In the genomic region with DNA sequence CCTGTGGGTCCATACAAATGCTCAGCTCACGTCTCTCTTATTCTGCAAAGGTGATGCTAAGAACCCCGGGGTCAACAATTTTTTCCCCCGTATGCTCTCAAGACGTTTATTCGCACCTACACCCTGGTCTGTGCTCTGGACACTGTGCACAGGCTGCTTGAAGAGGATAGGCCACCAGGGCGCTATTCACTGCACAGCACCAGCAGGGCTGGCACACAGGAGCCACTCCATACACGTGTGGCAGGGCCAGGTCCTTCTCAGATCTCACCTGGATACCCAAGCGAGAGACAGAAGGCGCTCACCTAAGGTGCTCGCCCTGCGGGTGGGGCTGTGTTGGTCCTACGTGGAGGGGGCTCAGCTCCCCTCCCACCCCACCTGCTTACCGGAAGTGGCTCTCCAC, we compare ENCODE assay signal across 16 cellular contexts. TPM values are rescaled to one million over a fixed set of nuclear protein-coding genes. Genes with fewer than 3 reads are reported as not detected.
DNase-seq lines count a peak whose midpoint lies in the region; ATAC-seq, FAIRE-seq and TF ChIP-seq lines count a peak whose summit lies in the region.
"Had no signal": no experiment of that assay in that cellular context is flagged by ENCODE, and none has a peak within 500 bp of the region (broad histone marks: within the 10 kb centered on the region; RNA-seq: fewer than 3 reads in every experiment).

No MANE protein-coding gene starts in this region.

- H3K4me2 ChIP-seq in K562 (ENCODE audit: insufficient read depth, low read length) = no peak overlapping the region
- H3K4me2 ChIP-seq: neural progenitor cell had no signal

- WGBS in K562 (ENCODE audit: insufficient coverage, low coverage, missing lambda C conversion rate) = 86% methylated on average over 12 of the region's 13 CpGs

- H3K27ac ChIP-seq in HL-60 (replicated peaks) = peak overlapping the region; percentile 18; the same call in 1 of the 2 replicates
- H3K27ac ChIP-seq in K562 (ENCODE audit: extremely low read depth, low read depth, low read length) = no peak overlapping the region
- H3K27ac ChIP-seq: neural progenitor cell had no signal

- TF ChIP-seq CTCF in HL-60 (IDR thresholded peaks at IDR 0.05; ENCODE audit: insufficient read depth, low read length) = no peak
- TF ChIP-seq CTCF in K562 (IDR thresholded peaks at IDR 0.05 in 2 of 3, conservative IDR thresholded peaks at IDR 0.05 in 1 of 3; ENCODE audit: insufficient read depth in 2 of 3, low read depth in 1 of 3, low read length in 3 of 3) = no peak

- no peaks in the 10 kb centered on the region for H4K20me1 ChIP-seq in K562 (replicated peaks; ENCODE audit: control insufficient read depth, insufficient read depth, low read length)

- peak overlapping the region in 1 of 2 experiments; percentile 1; a peak in 2 of 4 replicates for H3K9ac ChIP-seq in K562 (ENCODE audit: insufficient read depth in 1 of 2, low read depth in 2 of 2, low read length in 2 of 2)
- H3K9ac ChIP-seq: neural progenitor cell had no signal

- H3K79me2 ChIP-seq in K562 (ENCODE audit: control insufficient read depth, insufficient read depth, low read length) = no peaks in the 10 kb centered on the region

- H3K4me3 Mint-ChIP-seq in activated CD4-positive, alpha-beta T cell treated with anti-CD3 and anti-CD28 coated beads for 36 hours = peak overlapping the region; percentile 28
- H3K4me3 Mint-ChIP-seq: neural progenitor cell had no signal

- no peaks in the 10 kb centered on the region for H3K9me1 ChIP-seq in K562 (ENCODE audit: control insufficient read depth, insufficient read depth, low read length)

- H2AFZ ChIP-seq in K562 (ENCODE audit: low read depth, low read length) = no peak overlapping the region
- H2AFZ ChIP-seq: neural progenitor cell had no signal

- H3K36me3 Mint-ChIP-seq in activated CD4-positive, alpha-beta T cell treated with anti-CD3 and anti-CD28 coated beads for 36 hours (ENCODE audit: low read depth) = peaks cover 44% of the 10 kb centered on the region
- H3K36me3 Mint-ChIP-seq: neural progenitor cell had no signal

- peak; percentile 35 for ATAC-seq in activated CD4-positive, alpha-beta T cell treated with anti-CD3 and anti-CD28 coated beads for 36 hours
- ATAC-seq in K562 (peak; percentile 32), HG03025 (IDR thresholded peaks at IDR 0.05; ENCODE audit: low FRiP score, unreplicated experiment) (no peak)
- peak; percentile 10 for ATAC-seq in stimulated activated naive CD8-positive, alpha-beta T cell treated with anti-CD3 and anti-CD28 coated beads, Interleukin-15, Interleukin-2, amounts not matched to agents 100 U/mL and 50 U/mL, for 24 hours
- ATAC-seq: esophagus mucosa, sciatic nerve had no signal

- no peaks in the 10 kb centered on the region for H3K9me3 ChIP-seq in K562 (replicated peaks; ENCODE audit: control insufficient read depth, insufficient read depth, low read depth, low read length)

- H3K27ac Mint-ChIP-seq in activated CD4-positive, alpha-beta T cell treated with anti-CD3 and anti-CD28 coated beads for 36 hours = peak overlapping the region; percentile 82
- H3K27ac Mint-ChIP-seq: neural progenitor cell had no signal

- H3K27me3 Mint-ChIP-seq in activated CD4-positive, alpha-beta T cell treated with anti-CD3 and anti-CD28 coated beads for 36 hours = no peaks in the 10 kb centered on the region

- CTCF ChIA-PET in activated CD4-positive, alpha-beta T cell treated with anti-CD3 and anti-CD28 coated beads for 36 hours (lab: Charles Lee) = interaction anchor here (1.0 to 1.5 kb wide), 2 partner anchors 16 to 17 kb away, joined by 5 to 7 read pairs; a partner anchor contains a TSS
- CTCF ChIA-PET in K562 (lab: Yijun Ruan, JAX; ENCODE audit: low intra/inter-chr PET ratio) = no interaction called here

- no peak for DNase-seq in activated CD4-positive, alpha-beta T cell treated with anti-CD3 and anti-CD28 coated beads for 36 hours
- no peak for DNase-seq in activated CD4-positive, alpha-beta T cell treated with anti-CD3 and anti-CD28 coated beads, Interleukin-2, amount 50 U/mL, for 48 hours
- DNase-seq in HL-60 (ENCODE audit: low read depth in 1 of 2, low spot score in 1 of 2) (no peak), K562 (ENCODE audit: extremely low read depth in 1 of 4, low spot score in 3 of 4) (no peak), NCI-H1694 (lab: John Stamatoyannopoulos, UW) (no peak)
- no peak for DNase-seq in stimulated activated naive CD8-positive, alpha-beta T cell treated with anti-CD3 and anti-CD28 coated beads, Interleukin-15, Interleukin-2, amounts not matched to agents 100 U/mL and 50 U/mL, for 24 hours
- no peak for DNase-seq in activated effector memory CD4-positive, alpha-beta T cell treated with anti-CD3 and anti-CD28 coated beads, Interleukin-2, amount 50 U/mL, for 16 hours
- DNase-seq: DMS 273 treated with DMSO at 0.1 percent for 48 hours, NCI-H1092, NCI-H226 had no signal

- H3K36me3 ChIP-seq in K562 (ENCODE audit: control insufficient read depth, insufficient read depth, low read length) = peaks cover 88% of the 10 kb centered on the region
- H3K36me3 ChIP-seq: neural progenitor cell had no signal

- BruUV-seq in K562 (replicated peaks; lab: Mats Ljungman, UMichigan) = no TSS peak

- TF ChIP-seq RAD21 in K562 (CRISPR knock-in tag; conservative IDR thresholded peaks at IDR 0.05 in 1 of 2, IDR thresholded peaks at IDR 0.05 in 1 of 2) = no peak

- no peak overlapping the region for H3K4me3 ChIP-seq in HL-60 (replicated peaks; ENCODE audit: insufficient read depth, low read length)
- no peak overlapping the region for H3K4me3 ChIP-seq in K562
- H3K4me3 ChIP-seq: neural progenitor cell had no signal

- no peaks in the 10 kb centered on the region for H3K9me3 Mint-ChIP-seq in activated CD4-positive, alpha-beta T cell treated with anti-CD3 and anti-CD28 coated beads for 36 hours (ENCODE audit: low read depth)
- H3K9me3 Mint-ChIP-seq: neural progenitor cell had no signal

- POLR2A ChIA-PET in activated CD4-positive, alpha-beta T cell treated with anti-CD3 and anti-CD28 coated beads for 36 hours (lab: Charles Lee) = interaction anchor here (1.0 kb wide), 1 partner anchor 88 kb away, joined by 5 read pairs; a partner anchor contains a TSS
- POLR2A ChIA-PET in K562 (lab: Yijun Ruan, JAX) = interaction anchor here (0.7 to 2.5 kb wide), 4 partner anchors 12 to 16 kb away, joined by 3 to 11 read pairs (median 8); a partner anchor contains a TSS

- no peak for TF ChIP-seq POLR2A in K562 (conservative IDR thresholded peaks at IDR 0.05)

- in situ Hi-C loops in K562 (cut with MboI) = no loop called here

- no peak for FAIRE-seq in K562 (lab: Jason Lieb, UNC)
- FAIRE-seq: A204.1, colon had no signal

- intact Hi-C loops in activated CD4-positive, alpha-beta T cell treated with anti-CD3 and anti-CD28 coated beads for 36 hours (cut with DNase I, micrococcal nuclease) = no loop called here
- intact Hi-C loops in K562 (cut with micrococcal nuclease) = no loop called here

- H3K27me3 ChIP-seq in HL-60 (ENCODE audit: insufficient read depth, poor library complexity, severe bottlenecking) = no peaks in the 10 kb centered on the region
- H3K27me3 ChIP-seq in K562 (ENCODE audit: control insufficient read depth in 2 of 2, insufficient read depth in 2 of 2, low read length in 2 of 2) = no peaks in the 10 kb centered on the region
- H3K27me3 ChIP-seq: neural progenitor cell had no signal

- no peak for TF ChIP-seq EP300 in K562 (IDR thresholded peaks at IDR 0.05; ENCODE audit: low read length)

- H3K4me1 Mint-ChIP-seq in activated CD4-positive, alpha-beta T cell treated with anti-CD3 and anti-CD28 coated beads for 36 hours = peaks cover 43% of the 10 kb centered on the region
- H3K4me1 Mint-ChIP-seq: neural progenitor cell had no signal

- no peaks in the 10 kb centered on the region for H3K4me1 ChIP-seq in K562 (replicated peaks in 1 of 2; ENCODE audit: control insufficient read depth in 2 of 2, insufficient read depth in 2 of 2, low read length in 2 of 2)
- H3K4me1 ChIP-seq: neural progenitor cell had no signal

RNA-seq across cellular contexts. Expression of a gene that starts 16.7 kb away (rescaled TPM):
- total RNA-seq in activated CD4-positive, alpha-beta T cell treated with anti-CD3 and anti-CD28 coated beads for 36 hours = 10 to 100 TPM; 47.3 to 48.0 TPM
- 420 and 854 TPM in 2 replicates for total RNA-seq in K562 (2011; cell fraction: chromatin; rRNA removed; ENCODE audit: low replicate concordance)
- total RNA-seq in K562 (2011; cell fraction: nucleolus; rRNA removed) = 362 and 382 TPM in 2 replicates
- total RNA-seq in K562 (2011; cell fraction: nucleoplasm; rRNA removed) = 379 and 427 TPM in 2 replicates
- total RNA-seq in K562 (2014; rRNA removed) (17.5 and 21.2 TPM in 2 replicates), K562 (2014; rRNA removed; fragmentation: Illumina TruSeq; extraction: Trizol) (17.2 and 17.6 TPM in 2 replicates), K562 (2015; rRNA removed; fragmentation: Illumina TruSeq; extraction: Trizol) (16.2 and 17.5 TPM in 2 replicates), K562 (2021) (48.5 and 54.6 TPM in 2 replicates)
- polyA plus RNA-seq in K562 (2011; rRNA removed) (39.2 and 70.5 TPM in 2 replicates), K562 (2014; fragmentation: Illumina TruSeq; extraction: Trizol) (37.7 and 39.0 TPM in 2 replicates), K562 (2014; fragmentation: Nextera tagmentation; extraction: Ambion mirVana) (1 to 10 TPM; 2.0 to 2.8 TPM), K562 (2014; rRNA removed) (30.5 and 32.4 TPM in 2 replicates)
- polyA plus RNA-seq in K562 (2011; cell fraction: cytosol; rRNA removed) = 23.7 and 25.8 TPM in 2 replicates
- polyA plus RNA-seq in K562 (2011; cell fraction: nucleus; rRNA removed) = 496 and 545 TPM in 2 replicates
- 27.0 and 59.7 TPM in 2 replicates for polyA plus RNA-seq in K562 (2012)
- polyA minus RNA-seq in K562 (2011; rRNA and poly(A)+ RNA removed) = 57.7 and 57.8 TPM in 2 replicates
- 16.8 and 28.1 TPM in 2 replicates for polyA minus RNA-seq in K562 (2011; cell fraction: cytosol; rRNA and poly(A)+ RNA removed)
- polyA minus RNA-seq in K562 (2011; cell fraction: nucleus; rRNA and poly(A)+ RNA removed) = 118 and 144 TPM in 2 replicates

RNA-seq across cellular contexts. Expression of a gene that starts 23.4 kb away (rescaled TPM):
- total RNA-seq in activated CD4-positive, alpha-beta T cell treated with anti-CD3 and anti-CD28 coated beads for 36 hours = not detected
- total RNA-seq in K562 (2011; cell fraction: chromatin; rRNA removed; ENCODE audit: low replicate concordance) = 0.88 and 1.0 TPM in 2 replicates
- 1.2 TPM in 1 of 2 replicates, not detected in the other for total RNA-seq in K562 (2011; cell fraction: nucleolus; rRNA removed)
- total RNA-seq in K562 (2011; cell fraction: nucleoplasm; rRNA removed) = 1.1 TPM in 1 of 2 replicates, not detected in the other
- total RNA-seq in K562 (2014; rRNA removed) (0.16 TPM in 1 of 2 replicates, not detected in the other), K562 (2014; rRNA removed; fragmentation: Illumina TruSeq; extraction: Trizol) (0.07 TPM in 1 of 2 replicates, not detected in the other), K562 (2015; rRNA removed; fragmentation: Illumina TruSeq; extraction: Trizol) (not detected in 2 replicates), K562 (2021) (0.20 and 0.24 TPM in 2 replicates)
- polyA plus RNA-seq in K562 (2011; rRNA removed) (0.09 and 0.21 TPM in 2 replicates), K562 (2014; fragmentation: Illumina TruSeq; extraction: Trizol) (0.15 TPM in 1 of 2 replicates, not detected in the other), K562 (2014; fragmentation: Nextera tagmentation; extraction: Ambion mirVana) (not detected), K562 (2014; rRNA removed) (0.13 TPM in 1 of 2 replicates, not detected in the other)
- 0.09 and 0.30 TPM in 2 replicates for polyA plus RNA-seq in K562 (2011; cell fraction: cytosol; rRNA removed)
- 0.41 and 0.67 TPM in 2 replicates for polyA plus RNA-seq in K562 (2011; cell fraction: nucleus; rRNA removed)
- polyA plus RNA-seq in K562 (2012) = 0.04 and 0.07 TPM in 2 replicates
- polyA minus RNA-seq in K562 (2011; rRNA and poly(A)+ RNA removed) = not detected in 2 replicates
- polyA minus RNA-seq in K562 (2011; cell fraction: cytosol; rRNA and poly(A)+ RNA removed) = not detected in 2 replicates
- 0.22 and 0.27 TPM in 2 replicates for polyA minus RNA-seq in K562 (2011; cell fraction: nucleus; rRNA and poly(A)+ RNA removed)
- total RNA-seq: esophagus mucosa had no signal

RNA-seq across cellular contexts. Expression of a gene that starts 55.6 kb away (rescaled TPM):
- total RNA-seq in activated CD4-positive, alpha-beta T cell treated with anti-CD3 and anti-CD28 coated beads for 36 hours = 1 to 10 TPM; 2.5 to 2.6 TPM
- 16.4 and 37.6 TPM in 2 replicates for total RNA-seq in K562 (2011; cell fraction: chromatin; rRNA removed; ENCODE audit: low replicate concordance)
- 26.8 and 35.4 TPM in 2 replicates for total RNA-seq in K562 (2011; cell fraction: nucleolus; rRNA removed)
- 21.5 and 25.0 TPM in 2 replicates for total RNA-seq in K562 (2011; cell fraction: nucleoplasm; rRNA removed)
- total RNA-seq in K562 (2014; rRNA removed) = 8.0 and 11.6 TPM in 2 replicates
- 4.7 and 5.1 TPM in 2 replicates for total RNA-seq in K562 (2014; rRNA removed; fragmentation: Illumina TruSeq; extraction: Trizol)
- 6.7 and 7.6 TPM in 2 replicates for total RNA-seq in K562 (2015; rRNA removed; fragmentation: Illumina TruSeq; extraction: Trizol)
- total RNA-seq in K562 (2021) = 18.5 and 21.1 TPM in 2 replicates
- polyA plus RNA-seq in K562 (2011; rRNA removed) = 4.0 and 11.2 TPM in 2 replicates
- polyA plus RNA-seq in K562 (2011; cell fraction: cytosol; rRNA removed) = 4.7 and 5.2 TPM in 2 replicates
- polyA plus RNA-seq in K562 (2011; cell fraction: nucleus; rRNA removed) = 6.3 and 7.3 TPM in 2 replicates
- polyA plus RNA-seq in K562 (2012) = 26.2 and 32.9 TPM in 2 replicates
- polyA plus RNA-seq in K562 (2014; fragmentation: Illumina TruSeq; extraction: Trizol) = 21.9 and 27.0 TPM in 2 replicates
- polyA plus RNA-seq in K562 (2014; fragmentation: Nextera tagmentation; extraction: Ambion mirVana) = under 1 TPM; 0.21 to 0.48 TPM
- polyA plus RNA-seq in K562 (2014; rRNA removed) = 7.5 and 8.8 TPM in 2 replicates
- polyA minus RNA-seq in K562 (2011; rRNA and poly(A)+ RNA removed) = 3.6 and 4.8 TPM in 2 replicates
- 6.6 and 10.0 TPM in 2 replicates for polyA minus RNA-seq in K562 (2011; cell fraction: cytosol; rRNA and poly(A)+ RNA removed)
- 5.0 and 6.2 TPM in 2 replicates for polyA minus RNA-seq in K562 (2011; cell fraction: nucleus; rRNA and poly(A)+ RNA removed)

RNA-seq across cellular contexts. Expression of a gene that starts 58.5 kb away (rescaled TPM):
- 100 to 1,000 TPM; 106 to 126 TPM for total RNA-seq in activated CD4-positive, alpha-beta T cell treated with anti-CD3 and anti-CD28 coated beads for 36 hours
- 118 and 268 TPM in 2 replicates for total RNA-seq in K562 (2011; cell fraction: chromatin; rRNA removed; ENCODE audit: low replicate concordance)
- 193 and 210 TPM in 2 replicates for total RNA-seq in K562 (2011; cell fraction: nucleolus; rRNA removed)
- 181 and 191 TPM in 2 replicates for total RNA-seq in K562 (2011; cell fraction: nucleoplasm; rRNA removed)
- total RNA-seq in K562 (2014; rRNA removed) (162 and 176 TPM in 2 replicates), K562 (2014; rRNA removed; fragmentation: Illumina TruSeq; extraction: Trizol) (75.2 and 76.7 TPM in 2 replicates), K562 (2015; rRNA removed; fragmentation: Illumina TruSeq; extraction: Trizol) (79.2 and 83.5 TPM in 2 replicates), K562 (2021) (200 and 219 TPM in 2 replicates)
- polyA plus RNA-seq in K562 (2011; rRNA removed) (127 and 246 TPM in 2 replicates), K562 (2014; fragmentation: Illumina TruSeq; extraction: Trizol) (154 and 187 TPM in 2 replicates), K562 (2014; fragmentation: Nextera tagmentation; extraction: Ambion mirVana) (1 to 10 TPM; 5.5 to 7.9 TPM), K562 (2014; rRNA removed) (195 and 208 TPM in 2 replicates)
- 168 and 216 TPM in 2 replicates for polyA plus RNA-seq in K562 (2011; cell fraction: cytosol; rRNA removed)
- 321 and 394 TPM in 2 replicates for polyA plus RNA-seq in K562 (2011; cell fraction: nucleus; rRNA removed)
- 161 and 213 TPM in 2 replicates for polyA plus RNA-seq in K562 (2012)
- 79.4 and 82.2 TPM in 2 replicates for polyA minus RNA-seq in K562 (2011; rRNA and poly(A)+ RNA removed)
- 58.5 and 79.5 TPM in 2 replicates for polyA minus RNA-seq in K562 (2011; cell fraction: cytosol; rRNA and poly(A)+ RNA removed)
- polyA minus RNA-seq in K562 (2011; cell fraction: nucleus; rRNA and poly(A)+ RNA removed) = 66.8 and 85.3 TPM in 2 replicates
